ENCODE assay signal across 25 cellular contexts in the genomic region with DNA sequence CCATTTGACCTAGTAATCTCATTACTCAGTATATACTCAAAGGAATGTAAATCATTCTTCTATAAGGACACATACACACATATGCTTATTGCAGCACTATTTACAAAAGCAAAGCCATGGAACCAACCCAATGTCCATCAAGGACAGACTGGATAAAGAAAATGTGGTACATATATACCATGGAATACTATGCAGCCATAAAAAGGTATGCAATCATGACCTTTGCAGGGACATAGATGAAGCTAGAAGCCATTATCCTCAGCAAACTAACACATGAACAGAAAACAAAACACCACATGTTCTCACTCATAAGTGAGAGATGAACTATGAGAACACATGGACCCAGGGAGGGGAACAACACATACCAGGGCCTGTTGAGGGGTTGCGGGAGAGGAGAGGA.
"Had no signal": no experiment of that assay in that cellular context is flagged by ENCODE, and none has a peak within 500 bp of the region (broad histone marks: within the 10 kb centered on the region; RNA-seq: fewer than 3 reads in every experiment).

No MANE protein-coding gene starts in this region.

- DNase-seq: hypothalamus; immature natural killer cell; islet precursor cell; left ventricle myocardium inferior; mesendoderm; naive B cell; natural killer cell; nephron progenitor cell; occipital lobe; psoas muscle; right lobe of liver; stimulated activated CD4-positive, alpha-beta T cell treated with anti-CD3 and anti-CD28 coated beads, Interleukin-1b, Interleukin-23, amount 100 ng/mL, for 48 hours; stimulated activated CD4-positive, alpha-beta T cell treated with anti-CD3 and anti-CD28 coated beads, Interleukin-4, amount 100 ng/mL, for 1 hour; stimulated activated naive B cell treated with anti-CD40 and anti-IgM and Interleukin-4, amounts not matched to agents 10 μg/mL and 1 μg/mL and 100 μg/mL, for 72 hours; stimulated activated naive CD8-positive, alpha-beta T cell treated with anti-CD3 and anti-CD28 coated beads, Interleukin-15, Interleukin-2, amounts not matched to agents 100 U/mL and 50 U/mL, for 24 hours; stomach; testis; thyroid gland had no signal

- H2AFZ ChIP-seq: neural progenitor cell, parathyroid adenoma had no signal

- H3K9me3 ChIP-seq: neutrophil, psoas muscle, right lobe of liver, testis, thyroid gland, vagina had no signal

- ATAC-seq: natural killer cell; psoas muscle; right lobe of liver; stimulated activated naive B cell treated with anti-CD40 and anti-IgM and Interleukin-4, amounts not matched to agents 10 μg/mL and 1 μg/mL and 100 μg/mL, for 72 hours; stimulated activated naive CD8-positive, alpha-beta T cell treated with anti-CD3 and anti-CD28 coated beads, Interleukin-15, Interleukin-2, amounts not matched to agents 100 U/mL and 50 U/mL, for 24 hours had no signal

- H3K9ac ChIP-seq: neural progenitor cell, parathyroid adenoma had no signal

- H3K79me2 ChIP-seq: parathyroid adenoma had no signal

- H3K27me3 ChIP-seq: neural progenitor cell, neutrophil, right atrium auricular region, right lobe of liver, stomach, testis, thyroid gland, vagina had no signal

- H3K4me2 ChIP-seq: neural progenitor cell, smooth muscle cell had no signal

- H3K4me1 ChIP-seq: left ventricle myocardium inferior, parathyroid adenoma, psoas muscle, right atrium auricular region, right lobe of liver, stomach, testis, thyroid gland had no signal

- H3K27ac ChIP-seq: left ventricle myocardium inferior, neural progenitor cell, neutrophil, parathyroid adenoma, psoas muscle, right atrium auricular region, right lobe of liver, stomach, testis, thyroid gland, vagina had no signal

- H3K4me3 ChIP-seq: left ventricle myocardium inferior, lung, neural progenitor cell, psoas muscle, right atrium auricular region, right lobe of liver, smooth muscle cell, stomach, testis, thyroid gland, vagina had no signal

- H3K36me3 ChIP-seq: neural progenitor cell, neutrophil, right lobe of liver, thyroid gland had no signal
